Comparison of ENCODE assay signal across 13 cellular contexts in genomic region chr18:64279-64678, GRCh38. TPM values are rescaled to one million over a fixed set of nuclear protein-coding genes. Genes with fewer than 3 reads are reported as not detected.
"Had no signal": no experiment of that assay in that cellular context is flagged by ENCODE, and none has a peak within 500 bp of the region (broad histone marks: within the 10 kb centered on the region; RNA-seq: fewer than 3 reads in every experiment).

No MANE protein-coding gene starts in this region.

RNA-seq across cellular contexts. Expression of gene TUBB8B, which starts 14.9 kb away (rescaled TPM):
- total RNA-seq: activated CD4-positive, alpha-beta memory T cell treated with anti-CD3 and anti-CD28 coated beads for 36 hours; activated CD4-positive, alpha-beta memory T cell treated with anti-CD3 and anti-CD28 coated beads, Interleukin-2, amount 10 ng/mL, durations not matched to agents 7 days and 5 days; activated CD4-positive, alpha-beta T cell treated with anti-CD3 and anti-CD28 coated beads for 36 hours; activated CD4-positive, alpha-beta T cell treated with anti-CD3 and anti-CD28 coated beads, Interleukin-2, amount 10 ng/mL, durations not matched to agents 24 days and 14 days; activated CD4-positive, alpha-beta T cell treated with anti-CD3 and anti-CD28 coated beads, Interleukin-2, amount 10 ng/mL, durations not matched to agents 7 days and 5 days; activated CD8-positive, alpha-beta memory T cell treated with anti-CD3 and anti-CD28 coated beads for 36 hours; activated CD8-positive, alpha-beta memory T cell treated with anti-CD3 and anti-CD28 coated beads, Interleukin-2, amount 10 ng/mL, durations not matched to agents 7 days and 5 days; activated CD8-positive, alpha-beta T cell treated with anti-CD3 and anti-CD28 coated beads for 36 hours; activated CD8-positive, alpha-beta T cell treated with anti-CD3 and anti-CD28 coated beads, Interleukin-2, amount 10 ng/mL, durations not matched to agents 7 days and 5 days; T-cell; T-helper 1 cell treated with Interleukin-12 subunit alpha and Interleukin-12 subunit beta and Interleukin-4 antibody, amounts not matched to agents 30 ng/mL and 1 ng/mL, for 36 hours; T-helper 17 cell; T-helper 2 cell treated with Interferon-gamma antibody and Interleukin-4, amounts not matched to agents 100 ng/mL and 5 ng/mL, for 36 hours had no signal
